ENCODE assay signal across 17 cellular contexts in the genomic region with DNA sequence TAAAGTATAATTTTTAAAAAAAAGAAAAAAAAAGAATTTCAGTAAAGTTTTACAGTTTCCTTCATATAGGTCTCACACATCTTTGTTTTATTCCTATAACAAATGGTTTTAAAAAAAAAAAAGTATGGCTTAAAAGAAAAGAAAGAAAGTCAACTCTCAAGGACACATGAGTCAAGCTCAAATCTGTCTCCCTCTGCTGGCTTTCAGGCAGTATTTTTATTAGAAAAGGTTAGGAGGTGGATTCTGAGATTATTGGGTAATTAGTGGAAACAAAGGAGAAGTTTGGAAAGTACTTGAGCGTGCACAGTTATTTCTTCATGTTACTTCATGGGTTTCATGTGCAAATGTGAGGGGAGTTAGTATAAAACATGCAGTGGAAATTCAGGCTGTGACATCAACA. TPM values are rescaled to one million over a fixed set of nuclear protein-coding genes. Genes with fewer than 3 reads are reported as not detected.
A peak's percentile ranks its signal among the peaks of the same experiment; 100 is the strongest.
DNase-seq lines count a peak whose midpoint lies in the region; ATAC-seq and TF ChIP-seq lines count a peak whose summit lies in the region.
"Had no signal": no experiment of that assay in that cellular context is flagged by ENCODE, and none has a peak within 500 bp of the region (broad histone marks: within the 10 kb centered on the region; RNA-seq: fewer than 3 reads in every experiment).

No MANE protein-coding gene starts in this region.

- H3K36me3 ChIP-seq in WERI-Rb-1, result no peaks in the 10 kb centered on the region
- H3K36me3 ChIP-seq: thoracic aorta had no signal

- TF ChIP-seq RAD21 in Ishikawa (IDR thresholded peaks at IDR 0.05; ENCODE audit: low read depth), result 0 out of 2 replicates have a peak, but pooled peaks have one; percentile 4

- TF ChIP-seq CTCF in WERI-Rb-1 (IDR thresholded peaks at IDR 0.05; ENCODE audit: low read depth, low read length) (0 out of 2 replicates have a peak, but pooled peaks have one; percentile 2), foreskin keratinocyte (conservative IDR thresholded peaks at IDR 0.05) (peak; percentile 49)

- H3K27me3 ChIP-seq in WERI-Rb-1 (ENCODE audit: insufficient read depth, low read depth, severe bottlenecking) (no peaks in the 10 kb centered on the region), foreskin keratinocyte (peaks cover 3% of the 10 kb centered on the region)

- H3K4me1 ChIP-seq in foreskin keratinocyte, result no peaks in the 10 kb centered on the region

- ATAC-seq in foreskin keratinocyte (no peak), GM21576 (IDR thresholded peaks at IDR 0.05; ENCODE audit: unreplicated experiment) (no peak), left lobe of liver (no peak)
- ATAC-seq: T-helper 17 cell had no signal

- H3K27ac ChIP-seq in WERI-Rb-1 (no peak overlapping the region), foreskin keratinocyte (no peak overlapping the region)
- H3K27ac ChIP-seq: thoracic aorta had no signal

- no peak overlapping the region for H3K4me3 ChIP-seq in WERI-Rb-1 (ENCODE audit: low read depth, low read length)
- H3K4me3 ChIP-seq: thoracic aorta had no signal

- no peak for TF ChIP-seq EP300 in Ishikawa (IDR thresholded peaks at IDR 0.05; ENCODE audit: borderline replicate concordance)

- DNase-seq in AML-193 (lab: John Stamatoyannopoulos, UW), result peak; percentile 14 to 23
- no peak for DNase-seq in WERI-Rb-1
- DNase-seq in foreskin keratinocyte, result no peak
- no peak for DNase-seq in left lobe of liver (ENCODE audit: low spot score)
- no peak for DNase-seq in stimulated activated CD4-positive, alpha-beta T cell treated with anti-CD3 and anti-CD28 coated beads, Interleukin-2, amount 100 ng/mL, for 48 hours
- DNase-seq in GDM1 (lab: John Stamatoyannopoulos, UW), result no peak
- DNase-seq: activated CD4-positive, alpha-beta T cell treated with anti-CD3 and anti-CD28 coated beads, Interleukin-2, amount 10 ng/mL, durations not matched to agents 24 days and 14 days; activated T-cell treated with anti-CD3 and anti-CD28 coated beads, Interleukin-2, amount 50 U/mL, for 24 hours; cortex of kidney; foreskin fibroblast; immature natural killer cell; NCI-H226; posterior cingulate gyrus; T-helper 17 cell had no signal

- H3K9me3 ChIP-seq in WERI-Rb-1 (ENCODE audit: severe bottlenecking), result no peaks in the 10 kb centered on the region
- H3K9me3 ChIP-seq: thoracic aorta had no signal

TF ChIP-seq in Ishikawa, 13 proteins besides CTCF, POLR2A, EP300 and RAD21:
- TF ChIP-seq TCF12 (IDR thresholded peaks at IDR 0.05; ENCODE audit: low read depth), result no peak
- TF ChIP-seq NFIC (IDR thresholded peaks at IDR 0.05), result no peak
- no peak for TF ChIP-seq CREB1 (IDR thresholded peaks at IDR 0.05; ENCODE audit: low read depth)
- TF ChIP-seq ZBTB7A (IDR thresholded peaks at IDR 0.05; ENCODE audit: low read depth), result no peak
- TF ChIP-seq CEBPB (IDR thresholded peaks at IDR 0.05), result no peak
- TF ChIP-seq, protein P1, sequence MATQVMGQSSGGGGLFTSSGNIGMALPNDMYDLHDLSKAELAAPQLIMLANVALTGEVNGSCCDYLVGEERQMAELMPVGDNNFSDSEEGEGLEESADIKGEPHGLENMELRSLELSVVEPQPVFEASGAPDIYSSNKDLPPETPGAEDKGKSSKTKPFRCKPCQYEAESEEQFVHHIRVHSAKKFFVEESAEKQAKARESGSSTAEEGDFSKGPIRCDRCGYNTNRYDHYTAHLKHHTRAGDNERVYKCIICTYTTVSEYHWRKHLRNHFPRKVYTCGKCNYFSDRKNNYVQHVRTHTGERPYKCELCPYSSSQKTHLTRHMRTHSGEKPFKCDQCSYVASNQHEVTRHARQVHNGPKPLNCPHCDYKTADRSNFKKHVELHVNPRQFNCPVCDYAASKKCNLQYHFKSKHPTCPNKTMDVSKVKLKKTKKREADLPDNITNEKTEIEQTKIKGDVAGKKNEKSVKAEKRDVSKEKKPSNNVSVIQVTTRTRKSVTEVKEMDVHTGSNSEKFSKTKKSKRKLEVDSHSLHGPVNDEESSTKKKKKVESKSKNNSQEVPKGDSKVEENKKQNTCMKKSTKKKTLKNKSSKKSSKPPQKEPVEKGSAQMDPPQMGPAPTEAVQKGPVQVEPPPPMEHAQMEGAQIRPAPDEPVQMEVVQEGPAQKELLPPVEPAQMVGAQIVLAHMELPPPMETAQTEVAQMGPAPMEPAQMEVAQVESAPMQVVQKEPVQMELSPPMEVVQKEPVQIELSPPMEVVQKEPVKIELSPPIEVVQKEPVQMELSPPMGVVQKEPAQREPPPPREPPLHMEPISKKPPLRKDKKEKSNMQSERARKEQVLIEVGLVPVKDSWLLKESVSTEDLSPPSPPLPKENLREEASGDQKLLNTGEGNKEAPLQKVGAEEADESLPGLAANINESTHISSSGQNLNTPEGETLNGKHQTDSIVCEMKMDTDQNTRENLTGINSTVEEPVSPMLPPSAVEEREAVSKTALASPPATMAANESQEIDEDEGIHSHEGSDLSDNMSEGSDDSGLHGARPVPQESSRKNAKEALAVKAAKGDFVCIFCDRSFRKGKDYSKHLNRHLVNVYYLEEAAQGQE (IDR thresholded peaks at IDR 0.05; ENCODE audit: low read depth), result no peak
- no peak for TF ChIP-seq TEAD4 (IDR thresholded peaks at IDR 0.05)
- TF ChIP-seq, protein P2, sequence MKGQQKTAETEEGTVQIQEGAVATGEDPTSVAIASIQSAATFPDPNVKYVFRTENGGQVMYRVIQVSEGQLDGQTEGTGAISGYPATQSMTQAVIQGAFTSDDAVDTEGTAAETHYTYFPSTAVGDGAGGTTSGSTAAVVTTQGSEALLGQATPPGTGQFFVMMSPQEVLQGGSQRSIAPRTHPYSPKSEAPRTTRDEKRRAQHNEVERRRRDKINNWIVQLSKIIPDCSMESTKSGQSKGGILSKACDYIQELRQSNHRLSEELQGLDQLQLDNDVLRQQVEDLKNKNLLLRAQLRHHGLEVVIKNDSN (IDR thresholded peaks at IDR 0.05), result no peak
- TF ChIP-seq EGR1 (IDR thresholded peaks at IDR 0.05), result no peak
- no peak for TF ChIP-seq FOXM1 (IDR thresholded peaks at IDR 0.05; ENCODE audit: borderline replicate concordance, low read depth)
- TF ChIP-seq, protein P3, sequence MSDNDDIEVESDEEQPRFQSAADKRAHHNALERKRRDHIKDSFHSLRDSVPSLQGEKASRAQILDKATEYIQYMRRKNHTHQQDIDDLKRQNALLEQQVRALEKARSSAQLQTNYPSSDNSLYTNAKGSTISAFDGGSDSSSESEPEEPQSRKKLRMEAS (IDR thresholded peaks at IDR 0.05), result no peak
- TF ChIP-seq YY1 (IDR thresholded peaks at IDR 0.05; ENCODE audit: low read depth), result no peak

RNA-seq across cellular contexts. Expression of a gene that starts 36.6 kb away (rescaled TPM):
- total RNA-seq in foreskin keratinocyte (0.27 and 0.46 TPM in 2 replicates), left lobe of liver (0.20 TPM)
- 0.17 TPM in 2 replicates for polyA plus RNA-seq in foreskin keratinocyte
- total RNA-seq: activated CD4-positive, alpha-beta T cell treated with anti-CD3 and anti-CD28 coated beads, Interleukin-2, amount 10 ng/mL, durations not matched to agents 24 days and 14 days; T-helper 17 cell had no signal
- polyA plus RNA-seq: immature natural killer cell had no signal

Comparison
In these comparisons a context has a peak if more than half of its experiments do, and no peak if none do; other contexts are left out.
1. DNase-seq: peak in AML-193 (2 of 2); none in WERI-Rb-1 (single experiment), foreskin keratinocyte (0 of 2), left lobe of liver (single experiment), stimulated activated CD4-positive, alpha-beta T cell treated with anti-CD3 and anti-CD28 coated beads, Interleukin-2, amount 100 ng/mL, for 48 hours (0 of 2) and GDM1 (single experiment).